In genomic region chr22:29032584-29032983, GRCh38 we compare ENCODE assay signal across 14 cellular contexts. TPM values are rescaled to one million over a fixed set of nuclear protein-coding genes. Genes with fewer than 3 reads are reported as not detected.
DNase-seq lines count a peak whose midpoint lies in the region; ATAC-seq, FAIRE-seq and TF ChIP-seq lines count a peak whose summit lies in the region.
"Had no signal": no experiment of that assay in that cellular context is flagged by ENCODE, and none has a peak within 500 bp of the region (broad histone marks: within the 10 kb centered on the region; RNA-seq: fewer than 3 reads in every experiment).

No MANE protein-coding gene starts in this region.

- TF ChIP-seq CTCF in AG04450 (IDR thresholded peaks at IDR 0.05; ENCODE audit: low read depth, low read length) (no peak), osteoblast (IDR thresholded peaks at IDR 0.05; ENCODE audit: extremely low read depth, low read depth, low read length) (no peak)

- H3K4me3 ChIP-seq in AG04450 (ENCODE audit: low read depth, low read length), result no peak overlapping the region
- no peak overlapping the region for H3K4me3 ChIP-seq in osteoblast (ENCODE audit: insufficient read depth, low read length)

- H3K9me3 ChIP-seq in AG04450 (ENCODE audit: control insufficient read depth, insufficient read depth, low read length), result no peaks in the 10 kb centered on the region
- H3K9me3 ChIP-seq in osteoblast (ENCODE audit: low read depth, low read length), result no peaks in the 10 kb centered on the region

- no peak for FAIRE-seq in GM19239 (lab: Jason Lieb, UNC)
- FAIRE-seq: GM18507 had no signal

- H2AFZ ChIP-seq in osteoblast (ENCODE audit: low read length), result no peak overlapping the region

- H4K20me1 ChIP-seq in osteoblast (ENCODE audit: insufficient read depth, low read length), result no peaks in the 10 kb centered on the region

- H3K4me1 ChIP-seq in osteoblast (ENCODE audit: insufficient read depth, low read length), result peaks cover 27% of the 10 kb centered on the region

- H3K36me3 ChIP-seq in osteoblast (ENCODE audit: insufficient read depth, low read length), result no peaks in the 10 kb centered on the region

- H3K4me2 ChIP-seq in osteoblast (ENCODE audit: insufficient read depth, low read length), result no peak overlapping the region

- ATAC-seq in GM18870 (IDR thresholded peaks at IDR 0.05; ENCODE audit: unreplicated experiment) (no peak), HG02870 (IDR thresholded peaks at IDR 0.05; ENCODE audit: unreplicated experiment) (no peak)

- peaks cover 3% of the 10 kb centered on the region for H3K79me2 ChIP-seq in osteoblast (ENCODE audit: insufficient read depth, low read length)

- DNase-seq in AG04450 (ENCODE audit: low read depth, low spot score) (no peak), NCI-H2029 treated with DMSO at 0.1 percent for 48 hours (lab: John Stamatoyannopoulos, UW) (peak; percentile 32), fibroblast of gingiva (ENCODE audit: low read depth) (peak; percentile 39), osteoblast (ENCODE audit: insufficient read length, low spot score, missing footprints) (no peak), GM19239 (ENCODE audit: insufficient read length, low spot score) (no peak), NCI-H128 (lab: John Stamatoyannopoulos, UW; ENCODE audit: unreplicated experiment) (no peak)
- DNase-seq: immature natural killer cell; NCI-H2171; stimulated activated naive CD4-positive, alpha-beta T cell had no signal

- CTCF ChIA-PET in AG04450 (lab: Charles Lee), result interaction anchor here (0.6 to 1.4 kb wide), 4 partner anchors 8 to 574 kb away, joined by 3 to 7 read pairs (median 4); no protein-coding TSS in a partner anchor

- H3K27me3 ChIP-seq in AG04450 (ENCODE audit: control insufficient read depth, insufficient read depth, low read length) (no peaks in the 10 kb centered on the region), osteoblast (ENCODE audit: insufficient read depth, low read length) (no peaks in the 10 kb centered on the region)

- H3K27ac ChIP-seq in AG04450 (ENCODE audit: low read depth, low read length) (peak overlapping the region; percentile 98), osteoblast (ENCODE audit: low read depth, low read length) (peak overlapping the region; percentile 94)
- H3K27ac ChIP-seq: HL-60 had no signal

- POLR2A ChIA-PET in AG04450 (lab: Yijun Ruan, JAX), result no interaction called here

RNA-seq across cellular contexts. Expression of gene C22orf31, which starts 29.0 kb away (rescaled TPM):
- polyA plus RNA-seq in AG04450 (2011; rRNA removed), result 0.11 and 0.12 TPM in 2 replicates
- polyA minus RNA-seq in AG04450 (2011; rRNA and poly(A)+ RNA removed), result not detected in 2 replicates
- not detected in 2 replicates for total RNA-seq in osteoblast
- total RNA-seq: dermis microvascular lymphatic vessel endothelial cell had no signal
- polyA plus RNA-seq: immature natural killer cell had no signal

RNA-seq across cellular contexts. Expression of gene KREMEN1, which starts 40.3 kb away (rescaled TPM):
- 5.9 and 7.5 TPM in 2 replicates for polyA plus RNA-seq in AG04450 (2011; rRNA removed)
- polyA minus RNA-seq in AG04450 (2011; rRNA and poly(A)+ RNA removed), result 7.6 and 9.4 TPM in 2 replicates
- total RNA-seq in osteoblast, result 6.5 and 7.7 TPM in 2 replicates
- polyA plus RNA-seq: immature natural killer cell had no signal

Comparison
In these comparisons a context has a peak if more than half of its experiments do, and no peak if none do; other contexts are left out.
1. DNase-seq: peak in NCI-H2029 treated with DMSO at 0.1 percent for 48 hours (single experiment) and fibroblast of gingiva (single experiment); none in AG04450 (single experiment), osteoblast (single experiment), GM19239 (single experiment) and NCI-H128 (single experiment).